Comparison of ENCODE assay signal across 17 cellular contexts in genomic region chr1:51867479-51868232, GRCh38. TPM values are rescaled to one million over a fixed set of nuclear protein-coding genes. Genes with fewer than 3 reads are reported as not detected.
DNase-seq lines count a peak whose midpoint lies in the region; ATAC-seq, FAIRE-seq and TF ChIP-seq lines count a peak whose summit lies in the region.
"Had no signal": no experiment of that assay in that cellular context is flagged by ENCODE, and none has a peak within 500 bp of the region (broad histone marks: within the 10 kb centered on the region; RNA-seq: fewer than 3 reads in every experiment).

No MANE protein-coding gene starts in this region.

- no peak overlapping the region for H3K4me3 Mint-ChIP-seq in WTC11
- no peak overlapping the region for H3K4me3 Mint-ChIP-seq in osteocyte (ENCODE audit: unreplicated experiment)

- H3K9me3 Mint-ChIP-seq in WTC11 (no peaks in the 10 kb centered on the region), osteocyte (ENCODE audit: unreplicated experiment) (no peaks in the 10 kb centered on the region)

- H3K36me3 Mint-ChIP-seq in WTC11 = no peaks in the 10 kb centered on the region; the same call in 1 of the 2 replicates
- H3K36me3 Mint-ChIP-seq in osteocyte (ENCODE audit: unreplicated experiment) = peaks cover 5% of the 10 kb centered on the region

- POLR2A ChIA-PET in HepG2 (lab: Yijun Ruan, JAX) = interaction anchor here (1.0 kb wide), 1 partner anchor 10 kb away, joined by 4 read pairs; no protein-coding TSS in a partner anchor
- POLR2A ChIA-PET in HEK293 (lab: Yijun Ruan, JAX) = no interaction called here
- POLR2A ChIA-PET in WTC11 (lab: Charles Lee) = no interaction called here

- no peak overlapping the region for H3K4me3 ChIP-seq in HepG2 (replicated peaks in 1 of 3; ENCODE audit: insufficient read depth in 1 of 3, low read depth in 2 of 3, low read length in 3 of 3)
- no peak overlapping the region for H3K4me3 ChIP-seq in right lobe of liver
- no peak overlapping the region for H3K4me3 ChIP-seq in HEK293 (ENCODE audit: low read depth, low read length)
- H3K4me3 ChIP-seq: Peyer's patch had no signal

- H3K27me3 Mint-ChIP-seq in WTC11 (ENCODE audit: low read depth) (no peaks in the 10 kb centered on the region), osteocyte (ENCODE audit: unreplicated experiment) (no peaks in the 10 kb centered on the region)

- H2AFZ ChIP-seq in HepG2 (ENCODE audit: low read length) = no peak overlapping the region

- H3K27ac ChIP-seq in HepG2 (ENCODE audit: extremely low read length, insufficient read depth, low read length) = no peak overlapping the region
- H3K27ac ChIP-seq in right lobe of liver = no peak overlapping the region
- H3K27ac ChIP-seq in HEK293 (ENCODE audit: extremely low read depth, low read depth, low read length) = no peak overlapping the region
- H3K27ac ChIP-seq: Peyer's patch had no signal

- ATAC-seq in HepG2 (peak; percentile 61), right lobe of liver (no peak), WTC11 (no peak)
- ATAC-seq: HCT116, SK-N-SH treated with all-trans-retinoic acid at 6 μM for 48 hours had no signal

- CTCF ChIA-PET in HepG2 (lab: Yijun Ruan, JAX; ENCODE audit: low intra/inter-chr PET ratio, low total read pairs) (no interaction called here), HEK293 (lab: Yijun Ruan, JAX) (interaction anchor here (0.7 kb wide), 1 partner anchor 9 kb away, joined by 3 read pairs; no protein-coding TSS in a partner anchor), WTC11 (lab: Charles Lee) (no interaction called here)

- H3K27ac Mint-ChIP-seq in WTC11 (peak overlapping the region; percentile 75; the same call in 1 of the 2 replicates), osteocyte (ENCODE audit: unreplicated experiment) (peak overlapping the region; percentile 16)

- intact Hi-C loops in HepG2 (cut with micrococcal nuclease; ENCODE audit: unreplicated experiment) (no loop called here), right lobe of liver (cut with DNase I) (no loop called here)

- DNase-seq in HepG2 (ENCODE audit: low spot score) = peak; percentile 65
- no peak for DNase-seq in right lobe of liver
- no peak for DNase-seq in WTC11 (ENCODE audit: low spot score)
- DNase-seq in osteocyte (ENCODE audit: extremely low spot score, unreplicated experiment) = no peak
- no peak for DNase-seq in EL
- no peak for DNase-seq in mucosa of gallbladder (ENCODE audit: low spot score)
- DNase-seq: DMS153, KG1, NCI-H187 treated with DMSO at 0.1 percent for 48 hours, NCI-H2171, NCI-H510A, NCI-H82, Peyer's patch, Right ventricle myocardium superior had no signal

- no peaks in the 10 kb centered on the region; a peak in 1 of 5 replicates for H3K27me3 ChIP-seq in HepG2 (ENCODE audit: control insufficient read depth in 1 of 2, insufficient read depth in 2 of 2, low read length in 2 of 2)
- no peaks in the 10 kb centered on the region for H3K27me3 ChIP-seq in right lobe of liver
- H3K27me3 ChIP-seq: Peyer's patch had no signal

- H3K79me2 ChIP-seq in HepG2 (ENCODE audit: insufficient read depth, low read length) = peaks cover 63% of the 10 kb centered on the region

- TF ChIP-seq EP300 in HepG2 (IDR thresholded peaks at IDR 0.05; ENCODE audit: low read depth in 2 of 2, low read length in 2 of 2) (no peak), HepG2 (CRISPR knock-in tag; IDR thresholded peaks at IDR 0.05; ENCODE audit: borderline replicate concordance) (no peak)

- H3K36me3 ChIP-seq in HepG2 (replicated peaks in 1 of 2; ENCODE audit: control insufficient read depth in 1 of 2, insufficient read depth in 2 of 2, low read length in 2 of 2) = peaks cover 0 to 9% of the 10 kb centered on the region in 2 experiments; a peak in 1 of 5 replicates
- no peaks in the 10 kb centered on the region for H3K36me3 ChIP-seq in right lobe of liver
- peaks cover 0 to 4% of the 10 kb centered on the region in 2 experiments; a peak in 1 of 3 replicates for H3K36me3 ChIP-seq in HEK293 (ENCODE audit: control insufficient read depth in 2 of 2, insufficient read depth in 1 of 2, low read length in 2 of 2)
- H3K36me3 ChIP-seq: Peyer's patch had no signal

- H3K4me1 Mint-ChIP-seq in WTC11 (peaks cover 12% of the 10 kb centered on the region), osteocyte (ENCODE audit: unreplicated experiment) (peaks cover 23% of the 10 kb centered on the region)

- TF ChIP-seq POLR2A in HepG2 (IDR thresholded peaks at IDR 0.05; ENCODE audit: insufficient read depth in 1 of 2, low read depth in 2 of 2, low read length in 2 of 2) = no peak
- TF ChIP-seq POLR2A in right lobe of liver (IDR thresholded peaks at IDR 0.05) = no peak

- 93% methylated on average over 4 of the region's 4 CpGs for WGBS in HepG2 (ENCODE audit: low lambda C conversion rate)
- WGBS in right lobe of liver (ENCODE audit: insufficient coverage, low coverage, low lambda C conversion rate, missing lambda C conversion rate) = 93% methylated on average over 4 of the region's 4 CpGs

- no peak for FAIRE-seq in HepG2 (lab: Jason Lieb, UNC)

- in situ Hi-C loops in HepG2 (cut with HindIII; ENCODE audit: extremely low pct_ligation_motif_present, low pct_unique_long_range_greater_than_20kb) = no loop called here

- no peaks in the 10 kb centered on the region for H4K20me1 ChIP-seq in HepG2 (ENCODE audit: insufficient read depth, low read length)

- H3K9me3 ChIP-seq in HepG2 (ENCODE audit: low read length) = no peaks in the 10 kb centered on the region
- no peaks in the 10 kb centered on the region for H3K9me3 ChIP-seq in right lobe of liver
- H3K9me3 ChIP-seq in HEK293 (ENCODE audit: control insufficient read depth, insufficient read depth, low read depth, low read length) = no peaks in the 10 kb centered on the region
- H3K9me3 ChIP-seq: Peyer's patch had no signal

- H3K9ac ChIP-seq in HepG2 (ENCODE audit: insufficient read depth, low read depth, low read length) = no peak overlapping the region

- TF ChIP-seq CTCF in HepG2 (CRISPR knock-in tag; IDR thresholded peaks at IDR 0.05) (no peak), right lobe of liver (IDR thresholded peaks at IDR 0.05) (no peak), HEK293 (tag by site-specific recombination; IDR thresholded peaks at IDR 0.05) (no peak), WTC11 (IDR thresholded peaks at IDR 0.05) (no peak), osteocyte (IDR thresholded peaks at IDR 0.05) (no peak)

- H3K4me2 ChIP-seq in HepG2 (ENCODE audit: low read depth, low read length) = peak overlapping the region; percentile 2; the same call in 1 of the 2 replicates

- no peak for TF ChIP-seq RAD21 in HepG2 (CRISPR knock-in tag; IDR thresholded peaks at IDR 0.05)

- BruUV-seq in HepG2 (replicated peaks; lab: Mats Ljungman, UMichigan) = no TSS peak

- H3K4me1 ChIP-seq in HepG2 (ENCODE audit: insufficient read depth, low read length) (peaks cover 20% of the 10 kb centered on the region), right lobe of liver (peaks cover 0 to 6% (median 0%) of the 10 kb centered on the region in 4 donors), HEK293 (ENCODE audit: control insufficient read depth, insufficient read depth, low read length) (no peaks in the 10 kb centered on the region)

TF ChIP-seq in HEK293, 187 proteins besides CTCF, POLR2A, EP300 and RAD21 (continues in another document):
- 0 out of 2 replicates have a peak, but pooled peaks have one; percentile 22 for TF ChIP-seq SCRT2 (tag by site-specific recombination; IDR thresholded peaks at IDR 0.05)

TF ChIP-seq in WTC11, 78 proteins besides CTCF, POLR2A, EP300 and RAD21 (continues in another document):
- TF ChIP-seq, protein P1, sequence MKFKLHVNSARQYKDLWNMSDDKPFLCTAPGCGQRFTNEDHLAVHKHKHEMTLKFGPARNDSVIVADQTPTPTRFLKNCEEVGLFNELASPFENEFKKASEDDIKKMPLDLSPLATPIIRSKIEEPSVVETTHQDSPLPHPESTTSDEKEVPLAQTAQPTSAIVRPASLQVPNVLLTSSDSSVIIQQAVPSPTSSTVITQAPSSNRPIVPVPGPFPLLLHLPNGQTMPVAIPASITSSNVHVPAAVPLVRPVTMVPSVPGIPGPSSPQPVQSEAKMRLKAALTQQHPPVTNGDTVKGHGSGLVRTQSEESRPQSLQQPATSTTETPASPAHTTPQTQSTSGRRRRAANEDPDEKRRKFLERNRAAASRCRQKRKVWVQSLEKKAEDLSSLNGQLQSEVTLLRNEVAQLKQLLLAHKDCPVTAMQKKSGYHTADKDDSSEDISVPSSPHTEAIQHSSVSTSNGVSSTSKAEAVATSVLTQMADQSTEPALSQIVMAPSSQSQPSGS (CRISPR knock-in tag; IDR thresholded peaks at IDR 0.05; ENCODE audit: borderline replicate concordance, low read depth) = no peak
- TF ChIP-seq NFE2L1 (CRISPR knock-in tag; IDR thresholded peaks at IDR 0.05) (no peak), FOXJ3 (CRISPR knock-in tag; IDR thresholded peaks at IDR 0.05; ENCODE audit: borderline replicate concordance) (no peak)

RNA-seq across cellular contexts. Expression of gene NRDC, which starts 10.9 kb away (rescaled TPM):
- total RNA-seq in HepG2 (2016; rRNA removed; fragmentation: Illumina TruSeq; extraction: Trizol) = 57.6 and 101 TPM in 2 replicates
- total RNA-seq in HepG2 (2016; cell fraction: cytosol; rRNA removed; fragmentation: Illumina TruSeq; extraction: Trizol; ENCODE audit: low read depth) = 14.8 and 17.2 TPM in 2 replicates
- 60.8 and 99.7 TPM in 2 replicates for total RNA-seq in HepG2 (2016; cell fraction: insoluble cytoplasmic fraction; rRNA removed; fragmentation: Illumina TruSeq; extraction: Trizol)
- total RNA-seq in HepG2 (2016; cell fraction: membrane; rRNA removed; fragmentation: Illumina TruSeq; extraction: Trizol) = 30.2 and 31.0 TPM in 2 replicates
- total RNA-seq in HepG2 (2016; cell fraction: nucleus; rRNA removed; fragmentation: Illumina TruSeq; extraction: Trizol) = 69.9 TPM in 2 replicates
- polyA plus RNA-seq in HepG2 (2011; rRNA removed) = 64.9 and 68.6 TPM in 2 replicates
- polyA plus RNA-seq in HepG2 (2011; cell fraction: cytosol; rRNA removed) = 28.8 and 34.1 TPM in 2 replicates
- polyA plus RNA-seq in HepG2 (2011; cell fraction: nucleus; rRNA removed) = 68.1 and 89.6 TPM in 2 replicates
- polyA plus RNA-seq in HepG2 (2012) = 71.6 and 81.1 TPM in 2 replicates
- 6.8 and 7.3 TPM in 2 replicates for polyA plus RNA-seq in HepG2 (2016; cell fraction: cytosol; fragmentation: Illumina TruSeq; extraction: Trizol; ENCODE audit: low read depth)
- polyA plus RNA-seq in HepG2 (2016; cell fraction: insoluble cytoplasmic fraction; fragmentation: Illumina TruSeq; extraction: Trizol; ENCODE audit: low read depth) = 108 and 112 TPM in 2 replicates
- polyA plus RNA-seq in HepG2 (2016; cell fraction: membrane; fragmentation: Illumina TruSeq; extraction: Trizol; ENCODE audit: low read depth) = 18.3 and 22.3 TPM in 2 replicates
- 133 and 135 TPM in 2 replicates for polyA plus RNA-seq in HepG2 (2016; cell fraction: nucleus; fragmentation: Illumina TruSeq; extraction: Trizol; ENCODE audit: insufficient read depth, low read depth)
- polyA minus RNA-seq in HepG2 (2011; rRNA and poly(A)+ RNA removed; ENCODE audit: low replicate concordance) = 50.8 and 123 TPM in 2 replicates
- polyA minus RNA-seq in HepG2 (2011; cell fraction: cytosol; rRNA and poly(A)+ RNA removed) = 38.4 and 54.9 TPM in 2 replicates
- 68.1 and 81.8 TPM in 2 replicates for polyA minus RNA-seq in HepG2 (2011; cell fraction: nucleus; rRNA and poly(A)+ RNA removed)
- total RNA-seq in right lobe of liver = 10 to 100 TPM; 57.9 to 88.0 (median 84.4) TPM
- 172 to 201 TPM (median 179 TPM) in 3 replicates for total RNA-seq in WTC11 (2021)
- total RNA-seq in osteocyte = 122 and 130 TPM in 2 replicates
- total RNA-seq in mucosa of gallbladder = 112 TPM
